In the genomic region with DNA sequence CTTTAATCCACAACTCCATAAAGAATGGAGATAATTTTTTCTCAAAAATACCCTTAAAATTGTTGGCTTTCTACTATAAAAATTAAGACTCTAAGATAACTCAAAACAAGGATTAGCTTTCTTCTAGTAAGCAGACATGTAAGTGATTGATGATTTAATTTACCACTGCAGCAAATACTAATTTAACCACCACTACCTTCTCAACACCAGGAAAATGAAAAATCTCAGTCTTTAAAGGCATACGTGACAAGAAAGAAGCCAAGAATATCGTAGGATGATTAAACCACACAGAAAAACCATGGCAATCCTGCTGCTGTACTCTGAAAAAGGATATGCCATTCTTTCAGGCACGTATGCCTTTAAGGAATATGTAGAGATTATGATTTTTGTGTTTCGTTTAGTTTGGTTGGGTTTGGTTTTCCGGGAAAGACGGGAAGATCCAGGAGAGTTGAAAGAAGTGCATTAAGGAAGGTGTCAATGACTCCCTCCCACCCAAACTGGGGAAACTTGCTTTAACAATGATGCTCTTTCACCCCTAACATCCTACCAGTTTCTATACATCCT, we compare ENCODE assay signal across 13 cellular contexts. TPM values are rescaled to one million over a fixed set of nuclear protein-coding genes. Genes with fewer than 3 reads are reported as not detected.
DNase-seq lines count a peak whose midpoint lies in the region; ATAC-seq and TF ChIP-seq lines count a peak whose summit lies in the region.
"Had no signal": no experiment of that assay in that cellular context is flagged by ENCODE, and none has a peak within 500 bp of the region (broad histone marks: within the 10 kb centered on the region; RNA-seq: fewer than 3 reads in every experiment).

No MANE protein-coding gene starts in this region.

- WGBS in ectodermal cell, 2 experiments, result 15 to 17% methylated on average over 6 of the region's 6 CpGs
- WGBS in tibial nerve, 2 donors, result 0 to 29% methylated on average over 6 of the region's 6 CpGs
- 2 to 32% (median 11%) methylated on average over 6 of the region's 6 CpGs for WGBS in adrenal gland, 4 donors

- TF ChIP-seq EP300 in tibial nerve (IDR thresholded peaks at IDR 0.05), result no peak

- peak; percentile 6 for DNase-seq in NCI-H748 (lab: John Stamatoyannopoulos, UW; ENCODE audit: unreplicated experiment)
- DNase-seq in NCI-H748 treated with DMSO at 0.1 percent for 48 hours (lab: John Stamatoyannopoulos, UW), result no peak
- DNase-seq in tibial nerve (ENCODE audit: low spot score in 2 of 2), result no peak
- no peak for DNase-seq in left lobe of liver (ENCODE audit: low spot score)
- no peak for DNase-seq in adrenal gland
- DNase-seq in activated CD8-positive, alpha-beta memory T cell treated with anti-CD3 and anti-CD28 coated beads for 24 hours, result no peak
- DNase-seq: effector memory CD8-positive, alpha-beta T cell; OCI-M1 had no signal

- TF ChIP-seq CTCF in tibial nerve (IDR thresholded peaks at IDR 0.05) (no peak), adrenal gland (IDR thresholded peaks at IDR 0.05) (no peak)

- no peak for ATAC-seq in left lobe of liver
- ATAC-seq: effector memory CD8-positive, alpha-beta T cell had no signal

- H3K4me1 ChIP-seq in ectodermal cell (ENCODE audit: control insufficient read depth, insufficient read depth, low read length) (no peaks in the 10 kb centered on the region), muscle layer of colon (ENCODE audit: insufficient read depth, low read length) (peaks cover 15% of the 10 kb centered on the region), tibial nerve (no peaks in the 10 kb centered on the region), adrenal gland (replicated peaks in 1 of 2) (no peaks in the 10 kb centered on the region)

- TF ChIP-seq POLR2A in tibial nerve (IDR thresholded peaks at IDR 0.05), result no peak
- TF ChIP-seq POLR2A in adrenal gland (IDR thresholded peaks at IDR 0.05), result no peak

- H3K36me3 ChIP-seq in ectodermal cell (ENCODE audit: control insufficient read depth, insufficient read depth, low read length), result no peaks in the 10 kb centered on the region
- H3K36me3 ChIP-seq in muscle layer of colon (ENCODE audit: insufficient read depth, low read length), result no peaks in the 10 kb centered on the region
- H3K36me3 ChIP-seq in tibial nerve, result no peaks in the 10 kb centered on the region
- H3K36me3 ChIP-seq in adrenal gland (replicated peaks in 1 of 2), result no peaks in the 10 kb centered on the region

- H3K27ac ChIP-seq in ectodermal cell (ENCODE audit: insufficient read depth, low read depth, low read length, poor library complexity, severe bottlenecking) (no peak overlapping the region), muscle layer of colon (ENCODE audit: low read depth, low read length) (peak overlapping the region; percentile 8), tibial nerve (peak overlapping the region; percentile 55 to 87 (median 74)), adrenal gland (peak overlapping the region in 2 of 5 donors; percentile 56 to 79)

- H3K4me3 ChIP-seq in ectodermal cell (ENCODE audit: insufficient read depth, low read depth, low read length) (peak overlapping the region; percentile 58), muscle layer of colon (ENCODE audit: low read depth in 1 of 2, low read length in 2 of 2) (peak overlapping the region; percentile 50 to 54), tibial nerve (peak overlapping the region; percentile 42 to 70 (median 54)), adrenal gland (peak overlapping the region in 2 of 4 donors; percentile 28 to 65)

- peak overlapping the region; percentile 50 for H3K9ac ChIP-seq in muscle layer of colon (ENCODE audit: low read length)

- no peaks in the 10 kb centered on the region for H3K9me3 ChIP-seq in ectodermal cell (ENCODE audit: control insufficient read depth, low read length)
- H3K9me3 ChIP-seq in muscle layer of colon (ENCODE audit: low read length), result no peaks in the 10 kb centered on the region
- no peaks in the 10 kb centered on the region for H3K9me3 ChIP-seq in tibial nerve
- no peaks in the 10 kb centered on the region for H3K9me3 ChIP-seq in adrenal gland (replicated peaks in 1 of 3)

- H3K27me3 ChIP-seq in ectodermal cell (ENCODE audit: control insufficient read depth, insufficient read depth, low read length, poor library complexity, severe bottlenecking), result no peaks in the 10 kb centered on the region
- H3K27me3 ChIP-seq in muscle layer of colon (ENCODE audit: control insufficient read depth in 1 of 2, insufficient read depth in 2 of 2, low read length in 2 of 2), result peaks cover 4 to 9% of the 10 kb centered on the region in 2 donors
- peaks cover 0 to 62% of the 10 kb centered on the region in 2 donors for H3K27me3 ChIP-seq in tibial nerve
- peaks cover 23% of the 10 kb centered on the region for H3K27me3 ChIP-seq in adrenal gland

- intact Hi-C loops in adrenal gland (cut with DNase I), result no loop called here

RNA-seq across cellular contexts. Expression of gene LRCH2, which starts 0.9 kb away (rescaled TPM):
- 7.8 TPM for polyA plus RNA-seq in ectodermal cell (2013, experiment 1 of 4)
- 7.9 TPM for polyA plus RNA-seq in ectodermal cell (2013, experiment 2 of 4)
- polyA plus RNA-seq in ectodermal cell (2013, experiment 3 of 4), result 6.0 TPM
- polyA plus RNA-seq in ectodermal cell (2013, experiment 4 of 4), result 7.3 TPM
- total RNA-seq in tibial nerve (1 to 10 TPM; 3.3 to 7.1 (median 5.7) TPM), left lobe of liver (not detected), adrenal gland (1 to 10 TPM; 4.3 to 8.7 (median 6.5) TPM)
- 1 to 10 TPM; 2.3 to 6.3 (median 3.5) TPM for polyA plus RNA-seq in adrenal gland

RNA-seq across cellular contexts. Expression of gene RBMXL3, which starts 43.8 kb away (rescaled TPM):
- not detected for polyA plus RNA-seq in ectodermal cell (2013, experiment 1 of 4)
- polyA plus RNA-seq in ectodermal cell (2013, experiment 2 of 4), result not detected
- polyA plus RNA-seq in ectodermal cell (2013, experiment 3 of 4), result not detected
- polyA plus RNA-seq in ectodermal cell (2013, experiment 4 of 4), result not detected
- total RNA-seq in tibial nerve (not detected), left lobe of liver (not detected), adrenal gland (not detected)
- polyA plus RNA-seq in adrenal gland, result not detected
- total RNA-seq: A172, renal cortical epithelial cell had no signal
- polyA plus RNA-seq: thymus had no signal

RNA-seq across cellular contexts. Expression of gene LUZP4, which starts 56.5 kb away (rescaled TPM):
- not detected for polyA plus RNA-seq in ectodermal cell (2013, experiment 1 of 4)
- not detected for polyA plus RNA-seq in ectodermal cell (2013, experiment 2 of 4)
- not detected for polyA plus RNA-seq in ectodermal cell (2013, experiment 3 of 4)
- polyA plus RNA-seq in ectodermal cell (2013, experiment 4 of 4), result not detected
- not detected for total RNA-seq in tibial nerve
- not detected for total RNA-seq in left lobe of liver
- total RNA-seq in adrenal gland, result not detected
- not detected for polyA plus RNA-seq in adrenal gland
- total RNA-seq: A172, renal cortical epithelial cell had no signal
- polyA plus RNA-seq: thymus had no signal
